In the genomic region with DNA sequence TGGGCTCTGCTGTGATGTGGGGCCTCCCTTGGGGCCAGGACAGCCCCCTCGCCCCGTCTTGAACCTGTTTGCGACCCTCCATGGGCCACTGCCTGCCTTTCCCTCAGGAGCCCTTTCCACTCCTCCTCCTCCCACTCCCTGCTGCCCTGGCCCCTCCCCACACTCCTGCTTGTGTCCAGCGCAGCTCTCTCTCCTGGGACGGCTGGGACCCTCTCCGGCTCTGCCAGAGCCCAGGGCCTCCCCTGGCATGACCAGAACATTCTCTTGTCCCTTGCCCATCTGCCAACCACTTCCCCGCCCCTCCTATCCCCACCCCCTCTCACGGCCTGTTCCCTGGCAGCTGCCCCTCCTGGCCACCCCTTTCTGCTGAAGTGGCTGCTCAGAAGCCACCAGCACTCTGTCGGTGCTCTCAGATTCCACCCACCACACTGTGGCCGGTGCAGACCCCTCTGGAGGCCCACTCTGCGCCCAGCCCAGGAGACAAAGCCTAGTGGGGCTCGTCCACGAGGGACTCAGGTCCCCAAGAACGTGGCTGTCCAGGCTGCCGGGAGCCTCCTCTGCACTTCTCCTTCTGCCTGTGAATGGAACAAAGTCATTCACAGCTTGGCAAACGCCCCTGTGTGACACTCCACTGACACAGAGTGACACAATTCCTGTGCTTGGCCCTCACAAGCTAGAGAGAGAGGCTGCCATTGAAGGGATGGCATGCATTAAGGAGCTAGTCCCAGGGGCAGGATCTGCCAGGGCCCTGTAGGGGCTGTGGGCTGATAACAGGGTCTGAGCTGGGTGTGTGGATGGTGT, we compare ENCODE assay signal across 19 cellular contexts. TPM values are rescaled to one million over a fixed set of nuclear protein-coding genes. Genes with fewer than 3 reads are reported as not detected.
A peak's percentile ranks its signal among the peaks of the same experiment; 100 is the strongest.
DNase-seq lines count a peak whose midpoint lies in the region; ATAC-seq and TF ChIP-seq lines count a peak whose summit lies in the region.
"Had no signal": no experiment of that assay in that cellular context is flagged by ENCODE, and none has a peak within 500 bp of the region (broad histone marks: within the 10 kb centered on the region; RNA-seq: fewer than 3 reads in every experiment).

No MANE protein-coding gene starts in this region.

- TF ChIP-seq POLR2A in transverse colon (IDR thresholded peaks at IDR 0.05) = peak; percentile 14

- H3K4me3 ChIP-seq in liver (ENCODE audit: low read depth in 1 of 3, low read length in 3 of 3) (peak overlapping the region; percentile 34 to 75 (median 63)), transverse colon (no peak overlapping the region)
- H3K4me3 ChIP-seq: body of pancreas had no signal

- H3K36me3 Mint-ChIP-seq in activated naive CD8-positive, alpha-beta T cell = no peaks in the 10 kb centered on the region
- no peaks in the 10 kb centered on the region for H3K36me3 Mint-ChIP-seq in activated naive CD8-positive, alpha-beta T cell treated with anti-CD3 and anti-CD28 coated beads, Interleukin-2, amount 50 U/mL, for 24 hours (ENCODE audit: low read depth)
- peaks cover 3% of the 10 kb centered on the region for H3K36me3 Mint-ChIP-seq in endothelial cell (ENCODE audit: low read depth, unreplicated experiment)
- H3K36me3 Mint-ChIP-seq: stimulated activated effector memory CD8-positive, alpha-beta T cell treated with anti-CD3 and anti-CD28 coated beads, Interleukin-12 subunit alpha, Interleukin-12 subunit beta, amount 100 ng/mL, for 72 hours had no signal

- intact Hi-C loops in transverse colon (cut with DNase I; ENCODE audit: low total_unique reads) = no loop called here

- H3K27me3 ChIP-seq in liver (ENCODE audit: control insufficient read depth in 4 of 4, insufficient read depth in 4 of 4, low read length in 3 of 4) = no peaks in the 10 kb centered on the region
- peaks cover 18% of the 10 kb centered on the region for H3K27me3 ChIP-seq in transverse colon
- H3K27me3 ChIP-seq: body of pancreas had no signal

- peak overlapping the region; percentile 85 to 96 for H3K27ac ChIP-seq in liver (ENCODE audit: low read depth in 1 of 2, low read length in 2 of 2)
- H3K27ac ChIP-seq in transverse colon = peak overlapping the region; percentile 68 to 77 (median 72)
- H3K27ac ChIP-seq: body of pancreas, dorsolateral prefrontal cortex, neutrophil had no signal

- in situ Hi-C loops in transverse colon (cut with MboI; ENCODE audit: low pct_ligation_motif_present in 1 of 4, low pct_unique_long_range_greater_than_20kb in 1 of 4, low sequenced_read_pairs in 3 of 4) = no loop called here

- H3K4me1 ChIP-seq in liver (ENCODE audit: control insufficient read depth in 4 of 4, insufficient read depth in 4 of 4, low read length in 3 of 4) (peaks cover 29 to 70% (median 44%) of the 10 kb centered on the region in 4 donors), transverse colon (peaks cover 25 to 65% (median 59%) of the 10 kb centered on the region in 4 donors)

- peaks cover 2% of the 10 kb centered on the region for H3K4me1 Mint-ChIP-seq in activated naive CD8-positive, alpha-beta T cell (ENCODE audit: low read depth)
- H3K4me1 Mint-ChIP-seq in activated naive CD8-positive, alpha-beta T cell treated with anti-CD3 and anti-CD28 coated beads, Interleukin-2, amount 50 U/mL, for 24 hours = peaks cover 2% of the 10 kb centered on the region
- peaks cover 2% of the 10 kb centered on the region for H3K4me1 Mint-ChIP-seq in endothelial cell (ENCODE audit: unreplicated experiment)
- H3K4me1 Mint-ChIP-seq: stimulated activated effector memory CD8-positive, alpha-beta T cell treated with anti-CD3 and anti-CD28 coated beads, Interleukin-12 subunit alpha, Interleukin-12 subunit beta, amount 100 ng/mL, for 72 hours had no signal

- peak overlapping the region; percentile 52 to 85 for H3K9ac ChIP-seq in liver (ENCODE audit: low read depth in 1 of 2, low read length in 2 of 2)

- TF ChIP-seq RAD21 in liver (IDR thresholded peaks at IDR 0.05) = no peak

- no peaks in the 10 kb centered on the region for H3K9me3 Mint-ChIP-seq in activated naive CD8-positive, alpha-beta T cell (ENCODE audit: low read depth)
- no peaks in the 10 kb centered on the region for H3K9me3 Mint-ChIP-seq in activated naive CD8-positive, alpha-beta T cell treated with anti-CD3 and anti-CD28 coated beads, Interleukin-2, amount 50 U/mL, for 24 hours
- H3K9me3 Mint-ChIP-seq in endothelial cell (ENCODE audit: unreplicated experiment) = no peaks in the 10 kb centered on the region
- H3K9me3 Mint-ChIP-seq: stimulated activated effector memory CD8-positive, alpha-beta T cell treated with anti-CD3 and anti-CD28 coated beads, Interleukin-12 subunit alpha, Interleukin-12 subunit beta, amount 100 ng/mL, for 72 hours had no signal

- no peak for TF ChIP-seq EP300 in transverse colon (IDR thresholded peaks at IDR 0.05; ENCODE audit: low read depth)

- peaks cover 4% of the 10 kb centered on the region for H3K27me3 Mint-ChIP-seq in activated naive CD8-positive, alpha-beta T cell
- peaks cover 13% of the 10 kb centered on the region for H3K27me3 Mint-ChIP-seq in activated naive CD8-positive, alpha-beta T cell treated with anti-CD3 and anti-CD28 coated beads, Interleukin-2, amount 50 U/mL, for 24 hours
- H3K27me3 Mint-ChIP-seq in endothelial cell (ENCODE audit: unreplicated experiment) = peaks cover 14% of the 10 kb centered on the region

- H3K36me3 ChIP-seq in liver (ENCODE audit: control insufficient read depth in 4 of 4, insufficient read depth in 3 of 4, low read depth in 1 of 4, low read length in 3 of 4) (no peaks in the 10 kb centered on the region), transverse colon (no peaks in the 10 kb centered on the region)
- H3K36me3 ChIP-seq: neutrophil had no signal

- DNase-seq in activated naive CD8-positive, alpha-beta T cell treated with anti-CD3 and anti-CD28 coated beads, Interleukin-2, amount 50 U/mL, for 24 hours = no peak
- peak; percentile 4 for DNase-seq in endothelial cell (ENCODE audit: low spot score)
- peak; percentile 35 for DNase-seq in transverse colon
- DNase-seq in stimulated activated CD8-positive, alpha-beta memory T cell treated with anti-CD3 and anti-CD28 coated beads, Interleukin-4, amount 100 ng/mL, for 48 hours = no peak
- no peak for DNase-seq in foreskin melanocyte
- DNase-seq in 8988T = no peak
- DNase-seq: COR-L47, NCI-H2081, NCI-H526 treated with DMSO at 0.1 percent for 48 hours had no signal

- peak overlapping the region; percentile 44 for H3K4me3 Mint-ChIP-seq in activated naive CD8-positive, alpha-beta T cell
- no peak overlapping the region for H3K4me3 Mint-ChIP-seq in activated naive CD8-positive, alpha-beta T cell treated with anti-CD3 and anti-CD28 coated beads, Interleukin-2, amount 50 U/mL, for 24 hours
- no peak overlapping the region for H3K4me3 Mint-ChIP-seq in endothelial cell (ENCODE audit: unreplicated experiment)
- H3K4me3 Mint-ChIP-seq: stimulated activated effector memory CD8-positive, alpha-beta T cell treated with anti-CD3 and anti-CD28 coated beads, Interleukin-12 subunit alpha, Interleukin-12 subunit beta, amount 100 ng/mL, for 72 hours had no signal

- H3K9me3 ChIP-seq in liver (ENCODE audit: control insufficient read depth in 4 of 4, low read length in 3 of 4) = no peaks in the 10 kb centered on the region
- H3K9me3 ChIP-seq in transverse colon = no peaks in the 10 kb centered on the region
- H3K9me3 ChIP-seq: body of pancreas, neutrophil had no signal

- no peak for TF ChIP-seq CTCF in endothelial cell (IDR thresholded peaks at IDR 0.05; ENCODE audit: unreplicated experiment)
- no peak for TF ChIP-seq CTCF in liver (IDR thresholded peaks at IDR 0.05; ENCODE audit: low read depth, low read length, missing input control)
- TF ChIP-seq CTCF in transverse colon (IDR thresholded peaks at IDR 0.05) = no peak

- no peak for ATAC-seq in activated naive CD8-positive, alpha-beta T cell treated with anti-CD3 and anti-CD28 coated beads, Interleukin-2, amount 50 U/mL, for 24 hours
- ATAC-seq: body of pancreas; Panc1; stimulated activated effector memory CD8-positive, alpha-beta T cell treated with anti-CD3 and anti-CD28 coated beads, Interleukin-12 subunit alpha, Interleukin-12 subunit beta, amount 100 ng/mL, for 72 hours had no signal

- H3K27ac Mint-ChIP-seq in activated naive CD8-positive, alpha-beta T cell = no peak overlapping the region
- no peak overlapping the region for H3K27ac Mint-ChIP-seq in activated naive CD8-positive, alpha-beta T cell treated with anti-CD3 and anti-CD28 coated beads, Interleukin-2, amount 50 U/mL, for 24 hours
- no peak overlapping the region for H3K27ac Mint-ChIP-seq in endothelial cell (ENCODE audit: unreplicated experiment)
- H3K27ac Mint-ChIP-seq: stimulated activated effector memory CD8-positive, alpha-beta T cell treated with anti-CD3 and anti-CD28 coated beads, Interleukin-12 subunit alpha, Interleukin-12 subunit beta, amount 100 ng/mL, for 72 hours had no signal

- 27% methylated on average over 16 of the region's 16 CpGs for WGBS in liver
- WGBS in transverse colon (ENCODE audit: low coverage in 1 of 2), 2 donors = 31 to 64% methylated on average over 3 to 16 of the region's 16 CpGs

TF ChIP-seq in liver, 16 proteins besides CTCF, POLR2A, EP300 and RAD21 (continues in another document):
- TF ChIP-seq HNF4G (IDR thresholded peaks at IDR 0.05) (no peak), HNF4A (conservative IDR thresholded peaks at IDR 0.05) (peak in 1 of 2 donors; percentile 15), TAF1 (conservative IDR thresholded peaks at IDR 0.05) (no peak), YY1 (IDR thresholded peaks at IDR 0.05) (peak; percentile 54), SP1 (IDR thresholded peaks at IDR 0.05) (no peak), GABPA (IDR thresholded peaks at IDR 0.05 in 1 of 2, conservative IDR thresholded peaks at IDR 0.05 in 1 of 2) (no peak)
- TF ChIP-seq, protein P1, sequence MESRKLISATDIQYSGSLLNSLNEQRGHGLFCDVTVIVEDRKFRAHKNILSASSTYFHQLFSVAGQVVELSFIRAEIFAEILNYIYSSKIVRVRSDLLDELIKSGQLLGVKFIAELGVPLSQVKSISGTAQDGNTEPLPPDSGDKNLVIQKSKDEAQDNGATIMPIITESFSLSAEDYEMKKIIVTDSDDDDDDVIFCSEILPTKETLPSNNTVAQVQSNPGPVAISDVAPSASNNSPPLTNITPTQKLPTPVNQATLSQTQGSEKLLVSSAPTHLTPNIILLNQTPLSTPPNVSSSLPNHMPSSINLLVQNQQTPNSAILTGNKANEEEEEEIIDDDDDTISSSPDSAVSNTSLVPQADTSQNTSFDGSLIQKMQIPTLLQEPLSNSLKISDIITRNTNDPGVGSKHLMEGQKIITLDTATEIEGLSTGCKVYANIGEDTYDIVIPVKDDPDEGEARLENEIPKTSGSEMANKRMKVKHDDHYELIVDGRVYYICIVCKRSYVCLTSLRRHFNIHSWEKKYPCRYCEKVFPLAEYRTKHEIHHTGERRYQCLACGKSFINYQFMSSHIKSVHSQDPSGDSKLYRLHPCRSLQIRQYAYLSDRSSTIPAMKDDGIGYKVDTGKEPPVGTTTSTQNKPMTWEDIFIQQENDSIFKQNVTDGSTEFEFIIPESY (IDR thresholded peaks at IDR 0.05) = no peak

RNA-seq across cellular contexts. Expression of a gene that starts 1.4 kb away (rescaled TPM):
- 1.2 TPM for total RNA-seq in endothelial cell (ENCODE audit: unreplicated experiment)
- total RNA-seq in liver = 100 to 1,000 TPM in 1 of 2 donors, 10 to 100 TPM in 1; 42.4 to 112 TPM
- 100 to 1,000 TPM; 108 to 158 TPM for polyA plus RNA-seq in liver
- 10 to 100 TPM in 2 of 4 donors, 1 to 10 TPM in 2; 4.4 to 20.3 (median 8.7) TPM for total RNA-seq in transverse colon
- total RNA-seq: activated CD8-positive, alpha-beta memory T cell treated with anti-CD3 and anti-CD28 coated beads for 36 hours; G401; lung microvascular endothelial cell had no signal

RNA-seq across cellular contexts. Expression of a gene that starts 51.5 kb away (rescaled TPM):
- 96.9 TPM for total RNA-seq in endothelial cell (ENCODE audit: unreplicated experiment)
- total RNA-seq in liver = 10 to 100 TPM in 1 of 2 donors, 1 to 10 TPM in 1; 1.8 to 10.2 TPM
- polyA plus RNA-seq in liver = under 1 TPM; 0.07 to 0.84 TPM
- 1 to 10 TPM; 2.2 to 7.8 (median 4.4) TPM for total RNA-seq in transverse colon

Comparison
In these comparisons a context has a peak if more than half of its experiments do, and no peak if none do; other contexts are left out.
1. DNase-seq: peak in endothelial cell (single experiment) and transverse colon (single experiment); none in activated naive CD8-positive, alpha-beta T cell treated with anti-CD3 and anti-CD28 coated beads, Interleukin-2, amount 50 U/mL, for 24 hours (single experiment), stimulated activated CD8-positive, alpha-beta memory T cell treated with anti-CD3 and anti-CD28 coated beads, Interleukin-4, amount 100 ng/mL, for 48 hours (single experiment), foreskin melanocyte (single experiment) and 8988T (single experiment).
2. H3K4me3 ChIP-seq: peak in liver (3 of 3); none in transverse colon (0 of 4).